ENCODE assay signal across 16 cellular contexts in the genomic region with DNA sequence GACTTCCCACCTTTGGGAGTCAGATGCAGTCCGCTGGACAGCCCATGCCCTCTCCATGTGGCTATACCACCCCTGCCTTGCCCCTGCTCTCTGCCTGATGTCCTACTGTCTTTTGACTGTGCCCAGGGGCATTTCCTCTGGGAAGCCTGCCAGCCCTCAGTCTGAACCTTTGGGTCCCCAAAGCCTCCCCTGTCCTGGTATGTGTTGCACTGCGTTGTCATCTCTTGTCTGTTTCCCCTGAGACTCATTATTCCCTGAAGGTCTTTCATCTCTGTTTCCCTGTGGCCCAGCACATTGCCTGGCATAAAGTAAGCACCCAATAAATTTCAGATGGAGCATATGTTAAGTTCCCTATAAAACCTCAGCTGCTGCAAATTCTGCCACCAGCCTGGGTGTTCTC.
DNase-seq lines count a peak whose midpoint lies in the region; ATAC-seq and TF ChIP-seq lines count a peak whose summit lies in the region.
"Had no signal": no experiment of that assay in that cellular context is flagged by ENCODE, and none has a peak within 500 bp of the region (broad histone marks: within the 10 kb centered on the region; RNA-seq: fewer than 3 reads in every experiment).

No MANE protein-coding gene starts in this region.

- H3K27me3 Mint-ChIP-seq in nephron progenitor cell (ENCODE audit: low read depth, poor library complexity), result peaks cover 10% of the 10 kb centered on the region

- CTCF ChIA-PET in HEK293 (lab: Yijun Ruan, JAX), result no interaction called here

- H3K4me3 ChIP-seq in HEK293 (ENCODE audit: low read depth, low read length), result no peak overlapping the region
- H3K4me3 ChIP-seq in coronary artery, result no peak overlapping the region
- H3K4me3 ChIP-seq in foreskin fibroblast (ENCODE audit: low read depth in 1 of 2, low read length in 2 of 2), result no peak overlapping the region

- H3K36me3 ChIP-seq in HEK293 (ENCODE audit: control insufficient read depth in 2 of 2, insufficient read depth in 1 of 2, low read length in 2 of 2), result no peaks in the 10 kb centered on the region

- peak overlapping the region; percentile 57 for H3K27ac Mint-ChIP-seq in nephron progenitor cell
- H3K27ac Mint-ChIP-seq: CD14-positive monocyte had no signal

- H3K4me1 ChIP-seq in HEK293 (ENCODE audit: control insufficient read depth, insufficient read depth, low read length), result peaks cover 5% of the 10 kb centered on the region; the same call in 1 of the 2 replicates

- H3K27ac ChIP-seq in HEK293 (ENCODE audit: extremely low read depth, low read depth, low read length) (no peak overlapping the region; the same call in 1 of the 2 replicates), coronary artery (no peak overlapping the region)
- H3K27ac ChIP-seq: 22Rv1 had no signal

- peaks cover 59% of the 10 kb centered on the region for H3K4me1 Mint-ChIP-seq in nephron progenitor cell

- no peak overlapping the region for H3K4me3 Mint-ChIP-seq in nephron progenitor cell
- H3K4me3 Mint-ChIP-seq: CD14-positive monocyte had no signal

- no peak for TF ChIP-seq CTCF in HEK293 (tag by site-specific recombination; IDR thresholded peaks at IDR 0.05)
- no peak for TF ChIP-seq CTCF in coronary artery (IDR thresholded peaks at IDR 0.05)
- TF ChIP-seq CTCF in nephron progenitor cell (IDR thresholded peaks at IDR 0.05), result no peak
- no peak for TF ChIP-seq CTCF in foreskin fibroblast (IDR thresholded peaks at IDR 0.05; ENCODE audit: low read depth, low read length)

- H3K9me3 Mint-ChIP-seq in nephron progenitor cell, result peaks cover 5% of the 10 kb centered on the region

- ATAC-seq in HG02798 (IDR thresholded peaks at IDR 0.05; ENCODE audit: poor library complexity, unreplicated experiment), result no peak
- ATAC-seq: Panc1 had no signal

- POLR2A ChIA-PET in HEK293 (lab: Yijun Ruan, JAX), result no interaction called here

- H3K36me3 Mint-ChIP-seq in nephron progenitor cell (ENCODE audit: low read depth), result peaks cover 28% of the 10 kb centered on the region
- H3K36me3 Mint-ChIP-seq: CD14-positive monocyte had no signal

- H3K9me3 ChIP-seq in HEK293 (ENCODE audit: control insufficient read depth, insufficient read depth, low read depth, low read length), result no peaks in the 10 kb centered on the region

- DNase-seq in DMS 273 (lab: John Stamatoyannopoulos, UW; ENCODE audit: unreplicated experiment) (peak; percentile 44), DMS 273 treated with DMSO at 0.1 percent for 48 hours (lab: John Stamatoyannopoulos, UW) (no peak), coronary artery (ENCODE audit: low spot score) (peak; percentile 57), nephron progenitor cell (no peak), KG1 (lab: John Stamatoyannopoulos, UW) (no peak), foreskin fibroblast (no peak)
- DNase-seq: COR-L47, NCI-H1436 treated with DMSO at 0.1 percent for 48 hours, NCI-H446 treated with DMSO at 0.1 percent for 48 hours, NCI-H748 treated with DMSO at 0.1 percent for 48 hours, SIG-M5 had no signal

TF ChIP-seq in HEK293, 187 proteins besides CTCF, POLR2A, EP300 and RAD21 (continues in another document):
- TF ChIP-seq BCL11A (tag by site-specific recombination; IDR thresholded peaks at IDR 0.05; ENCODE audit: low read depth) (no peak), IKZF3 (tag by site-specific recombination; IDR thresholded peaks at IDR 0.05) (0 out of 2 replicates have a peak, but pooled peaks have one; percentile 20), ZNF571 (tag by site-specific recombination; IDR thresholded peaks at IDR 0.05) (no peak), ZNF843 (tag by site-specific recombination; IDR thresholded peaks at IDR 0.05) (peak; percentile 70), OSR2 (tag by site-specific recombination; IDR thresholded peaks at IDR 0.05) (peak; percentile 77), ZNF423 (tag by site-specific recombination; IDR thresholded peaks at IDR 0.05) (peak; percentile 96), ZNF600 (tag by site-specific recombination; IDR thresholded peaks at IDR 0.05) (peak; percentile 50; the same call in 1 of the 2 replicates), ZNF677 (tag by site-specific recombination; IDR thresholded peaks at IDR 0.05) (no peak), ZNF560 (tag by site-specific recombination; IDR thresholded peaks at IDR 0.05; ENCODE audit: borderline replicate concordance) (no peak), ZIC2 (tag by site-specific recombination; IDR thresholded peaks at IDR 0.05) (peak; percentile 72), ZNF707 (tag by site-specific recombination; IDR thresholded peaks at IDR 0.05) (no peak), FEZF1 (tag by site-specific recombination; IDR thresholded peaks at IDR 0.05) (peak; percentile 79), ZNF335 (tag by site-specific recombination; conservative IDR thresholded peaks at IDR 0.05) (peak; percentile 49; the same call in 1 of the 2 replicates), ZNF670 (tag by site-specific recombination; IDR thresholded peaks at IDR 0.05; ENCODE audit: low read depth) (no peak), GLIS1 (tag by site-specific recombination; IDR thresholded peaks at IDR 0.05) (peak; percentile 80), OVOL3 (tag by site-specific recombination; IDR thresholded peaks at IDR 0.05) (peak; percentile 29; the same call in 1 of the 2 replicates)
- TF ChIP-seq, protein P1, sequence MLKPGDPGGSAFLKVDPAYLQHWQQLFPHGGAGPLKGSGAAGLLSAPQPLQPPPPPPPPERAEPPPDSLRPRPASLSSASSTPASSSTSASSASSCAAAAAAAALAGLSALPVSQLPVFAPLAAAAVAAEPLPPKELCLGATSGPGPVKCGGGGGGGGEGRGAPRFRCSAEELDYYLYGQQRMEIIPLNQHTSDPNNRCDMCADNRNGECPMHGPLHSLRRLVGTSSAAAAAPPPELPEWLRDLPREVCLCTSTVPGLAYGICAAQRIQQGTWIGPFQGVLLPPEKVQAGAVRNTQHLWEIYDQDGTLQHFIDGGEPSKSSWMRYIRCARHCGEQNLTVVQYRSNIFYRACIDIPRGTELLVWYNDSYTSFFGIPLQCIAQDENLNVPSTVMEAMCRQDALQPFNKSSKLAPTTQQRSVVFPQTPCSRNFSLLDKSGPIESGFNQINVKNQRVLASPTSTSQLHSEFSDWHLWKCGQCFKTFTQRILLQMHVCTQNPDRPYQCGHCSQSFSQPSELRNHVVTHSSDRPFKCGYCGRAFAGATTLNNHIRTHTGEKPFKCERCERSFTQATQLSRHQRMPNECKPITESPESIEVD (tag by site-specific recombination; IDR thresholded peaks at IDR 0.05), result 0 out of 2 replicates have a peak, but pooled peaks have one; percentile 12
- TF ChIP-seq, protein P2, sequence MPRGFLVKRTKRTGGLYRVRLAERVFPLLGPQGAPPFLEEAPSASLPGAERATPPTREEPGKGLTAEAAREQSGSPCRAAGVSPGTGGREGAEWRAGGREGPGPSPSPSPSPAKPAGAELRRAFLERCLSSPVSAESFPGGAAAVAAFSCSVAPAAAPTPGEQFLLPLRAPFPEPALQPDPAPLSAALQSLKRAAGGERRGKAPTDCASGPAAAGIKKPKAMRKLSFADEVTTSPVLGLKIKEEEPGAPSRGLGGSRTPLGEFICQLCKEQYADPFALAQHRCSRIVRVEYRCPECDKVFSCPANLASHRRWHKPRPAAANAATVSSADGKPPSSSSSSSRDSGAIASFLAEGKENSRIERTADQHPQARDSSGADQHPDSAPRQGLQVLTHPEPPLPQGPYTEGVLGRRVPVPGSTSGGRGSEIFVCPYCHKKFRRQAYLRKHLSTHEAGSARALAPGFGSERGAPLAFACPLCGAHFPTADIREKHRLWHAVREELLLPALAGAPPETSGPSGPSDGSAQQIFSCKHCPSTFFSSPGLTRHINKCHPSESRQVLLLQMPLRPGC (tag by site-specific recombination; IDR thresholded peaks at IDR 0.05), result peak; percentile 19; the same call in 1 of the 2 replicates
- TF ChIP-seq, protein P3, sequence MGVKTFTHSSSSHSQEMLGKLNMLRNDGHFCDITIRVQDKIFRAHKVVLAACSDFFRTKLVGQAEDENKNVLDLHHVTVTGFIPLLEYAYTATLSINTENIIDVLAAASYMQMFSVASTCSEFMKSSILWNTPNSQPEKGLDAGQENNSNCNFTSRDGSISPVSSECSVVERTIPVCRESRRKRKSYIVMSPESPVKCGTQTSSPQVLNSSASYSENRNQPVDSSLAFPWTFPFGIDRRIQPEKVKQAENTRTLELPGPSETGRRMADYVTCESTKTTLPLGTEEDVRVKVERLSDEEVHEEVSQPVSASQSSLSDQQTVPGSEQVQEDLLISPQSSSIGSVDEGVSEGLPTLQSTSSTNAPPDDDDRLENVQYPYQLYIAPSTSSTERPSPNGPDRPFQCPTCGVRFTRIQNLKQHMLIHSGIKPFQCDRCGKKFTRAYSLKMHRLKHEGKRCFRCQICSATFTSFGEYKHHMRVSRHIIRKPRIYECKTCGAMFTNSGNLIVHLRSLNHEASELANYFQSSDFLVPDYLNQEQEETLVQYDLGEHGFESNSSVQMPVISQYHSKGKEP (tag by site-specific recombination; IDR thresholded peaks at IDR 0.05), result no peak
- TF ChIP-seq, protein P4, sequence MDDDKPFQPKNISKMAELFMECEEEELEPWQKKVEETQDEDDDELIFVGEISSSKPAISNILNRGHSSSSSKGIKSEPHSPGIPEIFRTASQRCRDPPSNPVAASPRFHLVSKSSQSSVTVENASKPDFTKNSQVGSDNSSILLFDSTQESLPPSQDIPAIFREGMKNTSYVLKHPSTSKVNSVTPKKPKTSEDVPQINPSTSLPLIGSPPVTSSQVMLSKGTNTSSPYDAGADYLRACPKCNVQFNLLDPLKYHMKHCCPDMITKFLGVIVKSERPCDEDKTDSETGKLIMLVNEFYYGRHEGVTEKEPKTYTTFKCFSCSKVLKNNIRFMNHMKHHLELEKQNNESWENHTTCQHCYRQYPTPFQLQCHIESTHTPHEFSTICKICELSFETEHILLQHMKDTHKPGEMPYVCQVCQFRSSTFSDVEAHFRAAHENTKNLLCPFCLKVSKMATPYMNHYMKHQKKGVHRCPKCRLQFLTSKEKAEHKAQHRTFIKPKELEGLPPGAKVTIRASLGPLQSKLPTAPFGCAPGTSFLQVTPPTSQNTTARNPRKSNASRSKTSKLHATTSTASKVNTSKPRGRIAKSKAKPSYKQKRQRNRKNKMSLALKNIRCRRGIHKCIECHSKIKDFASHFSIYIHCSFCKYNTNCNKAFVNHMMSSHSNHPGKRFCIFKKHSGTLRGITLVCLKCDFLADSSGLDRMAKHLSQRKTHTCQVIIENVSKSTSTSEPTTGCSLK (tag by site-specific recombination; IDR thresholded peaks at IDR 0.05), result no peak

Comparison
In these comparisons a context has a peak if more than half of its experiments do, and no peak if none do; other contexts are left out.
1. DNase-seq: peak in DMS 273 (single experiment) and coronary artery (single experiment); none in DMS 273 treated with DMSO at 0.1 percent for 48 hours (single experiment), nephron progenitor cell (single experiment), KG1 (single experiment) and foreskin fibroblast (0 of 2).